Comparison of ENCODE assay signal across 8 cellular contexts in the genomic region with DNA sequence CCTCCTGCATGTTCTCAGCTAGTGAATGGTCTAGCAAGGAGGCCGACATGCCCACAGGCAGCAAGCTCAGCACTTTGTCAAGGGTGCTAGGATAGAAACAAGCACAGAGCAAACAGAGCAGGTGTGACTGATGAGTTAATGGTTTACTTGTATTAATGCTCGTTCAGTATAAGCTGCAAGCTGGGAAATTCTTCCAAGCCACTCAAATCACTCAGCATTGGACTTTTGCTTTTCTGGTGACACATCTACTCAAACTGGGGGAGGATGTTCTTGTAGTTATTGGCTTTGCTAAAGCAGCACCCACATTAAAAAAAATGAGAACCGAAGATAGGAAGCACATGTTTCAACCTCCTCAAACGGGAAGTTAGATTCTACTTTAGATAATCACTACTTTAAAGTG. TPM values are rescaled to one million over a fixed set of nuclear protein-coding genes. Genes with fewer than 3 reads are reported as not detected.
DNase-seq lines count a peak whose midpoint lies in the region; ATAC-seq and TF ChIP-seq lines count a peak whose summit lies in the region.

No MANE protein-coding gene starts in this region.

- WGBS in heart right ventricle, 2 donors: 60 to 72% methylated on average over 4 of the region's 4 CpGs

- H3K9me3 ChIP-seq in heart right ventricle: no peaks in the 10 kb centered on the region

- H3K27ac ChIP-seq in heart right ventricle: no peak overlapping the region

- TF ChIP-seq CTCF in nephron (IDR thresholded peaks at IDR 0.05; ENCODE audit: unreplicated experiment in 3 of 3): no peak
- no peak for TF ChIP-seq CTCF in heart right ventricle (IDR thresholded peaks at IDR 0.05)

- H3K36me3 ChIP-seq in heart right ventricle: no peaks in the 10 kb centered on the region

- POLR2A ChIA-PET in T-cell (lab: Charles Lee): no interaction called here

- intact Hi-C loops in heart right ventricle (cut with DNase I): no loop called here

- H3K4me1 Mint-ChIP-seq in T-cell (peaks cover 58 to 60% (median 59%) of the 10 kb centered on the region in 3 donors), nephron (peaks cover 48% of the 10 kb centered on the region)

- peak overlapping the region; percentile 81 to 83 for H3K27ac Mint-ChIP-seq in T-cell
- peak overlapping the region; percentile 80 to 90 (median 90) for H3K27ac Mint-ChIP-seq in nephron

- no peak overlapping the region for H3K4me3 ChIP-seq in heart right ventricle

- H3K27me3 Mint-ChIP-seq in T-cell (no peaks in the 10 kb centered on the region), nephron (ENCODE audit: low read depth) (no peaks in the 10 kb centered on the region)

- no peaks in the 10 kb centered on the region for H3K27me3 ChIP-seq in heart right ventricle

- CTCF ChIA-PET in T-cell (lab: Charles Lee): interaction anchor here in 1 of 2 donors (1.2 kb wide), 1 partner anchor 106 kb away, joined by 4 read pairs; no protein-coding TSS in a partner anchor

- ATAC-seq in HG02973 (IDR thresholded peaks at IDR 0.05; ENCODE audit: unreplicated experiment): peak; percentile 75
- peak in 3 of 4 experiments; percentile 61 to 71 (median 67) for ATAC-seq in T-cell (replicated peaks in 1 of 4)
- ATAC-seq in heart right ventricle: no peak

- peak; percentile 3 for DNase-seq in stimulated activated CD4-positive, alpha-beta T cell treated with anti-CD3 and anti-CD28 coated beads, Interleukin-12 subunit alpha, Interleukin-12 subunit beta, amount 100 ng/mL, for 4 hours
- no peak for DNase-seq in stimulated activated CD4-positive, alpha-beta T cell treated with anti-CD3 and anti-CD28 coated beads, Interleukin-4, amount 100 ng/mL, for 4 hours
- no peak for DNase-seq in T-cell
- DNase-seq in C1 segment of cervical spinal cord (lab: John Stamatoyannopoulos, UW): no peak
- DNase-seq in NK-92 treated with Interleukin-12 subunit alpha and Interleukin-12 subunit beta, amount 100 ng/mL, for 24 hours (lab: John Stamatoyannopoulos, UW): no peak
- no peak for DNase-seq in heart right ventricle

- H3K9me3 Mint-ChIP-seq in T-cell (no peaks in the 10 kb centered on the region), nephron (no peaks in the 10 kb centered on the region)

- H3K36me3 Mint-ChIP-seq in T-cell (peaks cover 58% of the 10 kb centered on the region), nephron (ENCODE audit: low read depth) (no peaks in the 10 kb centered on the region)

- peak overlapping the region in 2 of 3 donors; percentile 7 to 51 for H3K4me3 Mint-ChIP-seq in T-cell
- peak overlapping the region in 1 of 3 experiments; percentile 40 for H3K4me3 Mint-ChIP-seq in nephron

- peaks cover 4 to 53% (median 7%) of the 10 kb centered on the region in 9 donors for H3K4me1 ChIP-seq in heart right ventricle

RNA-seq across cellular contexts. Expression of a gene that starts 43.1 kb away (rescaled TPM):
- 10 to 100 TPM; 30.8 to 55.3 (median 33.7) TPM for total RNA-seq in T-cell
- 10 to 100 TPM; 10.8 to 34.2 (median 24.6) TPM for total RNA-seq in heart right ventricle
- polyA plus RNA-seq in heart right ventricle: 10 to 100 TPM; 18.7 to 19.3 TPM

Comparison
In these comparisons a context has a peak if more than half of its experiments do, and no peak if none do; other contexts are left out.
1. ATAC-seq: peak in HG02973 (single experiment) and T-cell (3 of 4); none in heart right ventricle (0 of 8).